19 cellular contexts compared by ENCODE assay signal in genomic region chr3:71876706-71877105, GRCh38.
"Had no signal": no experiment of that assay in that cellular context is flagged by ENCODE, and none has a peak within 500 bp of the region (broad histone marks: within the 10 kb centered on the region; RNA-seq: fewer than 3 reads in every experiment).

No MANE protein-coding gene starts in this region.

- DNase-seq: cortex of kidney; dorsolateral prefrontal cortex; effector CD8-positive, alpha-beta T cell; glutamatergic neuron; naive B cell; occipital lobe; psoas muscle; retina; right lobe of liver; stimulated activated CD4-positive, alpha-beta T cell treated with anti-CD3 and anti-CD28 coated beads, Interleukin-4, amount 100 ng/mL, for 1 hour; stimulated activated CD8-positive, alpha-beta memory T cell treated with anti-CD3 and anti-CD28 coated beads, Interleukin-4, amount 100 ng/mL, for 48 hours; testis had no signal

- H3K27ac ChIP-seq: dorsolateral prefrontal cortex, gastroesophageal sphincter, psoas muscle, right lobe of liver, testis, tibial nerve had no signal

- H3K36me3 ChIP-seq: gastroesophageal sphincter, right lobe of liver, tibial nerve had no signal

- H3K4me1 ChIP-seq: psoas muscle, right lobe of liver, testis had no signal

- H3K9me3 Mint-ChIP-seq: naive B cell; nephron; stimulated activated effector memory CD8-positive, alpha-beta T cell treated with anti-CD3 and anti-CD28 coated beads, Interleukin-12 subunit alpha, Interleukin-12 subunit beta, amount 100 ng/mL, for 72 hours; stimulated activated naive CD8-positive, alpha-beta T cell treated with anti-CD3 and anti-CD28 coated beads, Interleukin-15, Interleukin-2, amounts not matched to agents 100 ng/mL and 50 ng/mL, for 24 hours had no signal

- H3K4me3 Mint-ChIP-seq: nephron; stimulated activated effector memory CD8-positive, alpha-beta T cell treated with anti-CD3 and anti-CD28 coated beads, Interleukin-12 subunit alpha, Interleukin-12 subunit beta, amount 100 ng/mL, for 72 hours; stimulated activated naive CD8-positive, alpha-beta T cell treated with anti-CD3 and anti-CD28 coated beads, Interleukin-15, Interleukin-2, amounts not matched to agents 100 ng/mL and 50 ng/mL, for 24 hours had no signal

- H3K4me3 ChIP-seq: dorsolateral prefrontal cortex, gastroesophageal sphincter, psoas muscle, right lobe of liver, testis, tibial nerve had no signal

- H3K9me3 ChIP-seq: gastroesophageal sphincter, psoas muscle, right lobe of liver, testis, tibial nerve had no signal

- H3K36me3 Mint-ChIP-seq: naive B cell; stimulated activated effector memory CD8-positive, alpha-beta T cell treated with anti-CD3 and anti-CD28 coated beads, Interleukin-12 subunit alpha, Interleukin-12 subunit beta, amount 100 ng/mL, for 72 hours had no signal

- H3K27ac Mint-ChIP-seq: naive B cell; nephron; stimulated activated effector memory CD8-positive, alpha-beta T cell treated with anti-CD3 and anti-CD28 coated beads, Interleukin-12 subunit alpha, Interleukin-12 subunit beta, amount 100 ng/mL, for 72 hours; stimulated activated naive CD8-positive, alpha-beta T cell treated with anti-CD3 and anti-CD28 coated beads, Interleukin-15, Interleukin-2, amounts not matched to agents 100 ng/mL and 50 ng/mL, for 24 hours had no signal

- H3K27me3 ChIP-seq: gastroesophageal sphincter, right lobe of liver, testis, tibial nerve had no signal

- ATAC-seq: esophagus mucosa; gastroesophageal sphincter; left lobe of liver; psoas muscle; stimulated activated effector memory CD8-positive, alpha-beta T cell treated with anti-CD3 and anti-CD28 coated beads, Interleukin-12 subunit alpha, Interleukin-12 subunit beta, amount 100 ng/mL, for 72 hours had no signal
